ENCODE assay signal across 8 cellular contexts in the genomic region with DNA sequence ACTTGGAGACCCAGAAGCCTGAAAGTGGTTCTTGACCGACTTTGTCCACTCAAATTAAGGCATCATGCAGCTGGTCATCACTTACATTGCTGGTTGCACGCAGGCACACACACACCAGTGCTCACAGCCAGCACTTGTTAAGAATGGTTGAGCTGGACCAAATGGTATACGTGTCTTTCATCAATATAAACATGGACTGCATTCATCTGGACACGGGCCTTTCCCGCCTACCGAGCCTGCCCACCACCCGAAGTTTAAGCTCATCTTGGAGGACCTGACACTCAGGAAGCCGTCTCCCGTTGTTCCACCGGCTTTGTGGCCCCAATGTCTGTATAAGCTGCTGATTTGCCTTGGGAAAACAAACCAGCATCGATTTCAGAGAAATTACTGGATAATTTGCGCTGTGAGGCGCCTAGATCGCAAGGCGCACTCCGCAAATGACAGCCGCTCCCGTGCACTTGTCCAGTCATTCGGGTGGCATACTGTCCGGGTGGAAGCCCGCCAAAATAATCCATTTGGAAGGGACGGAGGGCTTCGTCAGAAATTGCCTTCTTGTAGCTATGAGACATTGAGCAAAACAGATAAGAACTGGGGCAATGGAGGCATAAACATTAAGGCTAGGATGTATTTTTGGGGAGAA. TPM values are rescaled to one million over a fixed set of nuclear protein-coding genes. Genes with fewer than 3 reads are reported as not detected.
A peak's percentile ranks its signal among the peaks of the same experiment; 100 is the strongest.
DNase-seq lines count a peak whose midpoint lies in the region; ATAC-seq and TF ChIP-seq lines count a peak whose summit lies in the region.

No MANE protein-coding gene starts in this region.

- peaks cover 3% of the 10 kb centered on the region for H3K27me3 Mint-ChIP-seq in memory B cell

- H3K27ac ChIP-seq in PC-9, result peak overlapping the region; percentile 92
- peak overlapping the region; percentile 99 for H3K27ac ChIP-seq in colonic mucosa
- peak overlapping the region; percentile 96 to 99 (median 98) for H3K27ac ChIP-seq in upper lobe of left lung

- H3K4me2 ChIP-seq in PC-9, result peak overlapping the region; percentile 98

- TF ChIP-seq CTCF in BJ (IDR thresholded peaks at IDR 0.05; ENCODE audit: insufficient read depth, low read depth, low read length), result no peak
- TF ChIP-seq CTCF in PC-9 (conservative IDR thresholded peaks at IDR 0.05), result no peak
- TF ChIP-seq CTCF in colonic mucosa (IDR thresholded peaks at IDR 0.05), result no peak
- TF ChIP-seq CTCF in upper lobe of left lung (IDR thresholded peaks at IDR 0.05), result no peak

- peaks cover 10% of the 10 kb centered on the region for H3K4me1 Mint-ChIP-seq in memory B cell

- peak overlapping the region; percentile 97 for H2AFZ ChIP-seq in PC-9

- 3% methylated on average over 16 to 23 of the region's 23 CpGs for WGBS in upper lobe of left lung, 2 donors

- peak; percentile 30 for ATAC-seq in GM18858 (IDR thresholded peaks at IDR 0.05; ENCODE audit: unreplicated experiment)
- peak; percentile 35 for ATAC-seq in HG03095 (IDR thresholded peaks at IDR 0.05; ENCODE audit: unreplicated experiment)
- ATAC-seq in memory B cell (ENCODE audit: low read depth), result peak; percentile 2
- peak; percentile 69 to 77 for ATAC-seq in upper lobe of left lung (ENCODE audit: low FRiP score in 2 of 2)

- H3K9me3 Mint-ChIP-seq in memory B cell, result no peaks in the 10 kb centered on the region

- H3K9me2 ChIP-seq in PC-9 (ENCODE audit: insufficient read depth), result no peaks in the 10 kb centered on the region

- TSS peak; percentile 90 for BruUV-seq in PC-9 (replicated peaks; lab: Mats Ljungman, UMichigan)

- intact Hi-C loops in PC-9 (cut with micrococcal nuclease; ENCODE audit: unreplicated experiment) (no loop called here), colonic mucosa (cut with DNase I) (no loop called here)

- H3K27me3 ChIP-seq in BJ (ENCODE audit: control insufficient read depth, insufficient read depth, low read length) (no peaks in the 10 kb centered on the region), PC-9 (ENCODE audit: insufficient read depth, low read depth) (peaks cover 14% of the 10 kb centered on the region; the same call in 1 of the 2 replicates), colonic mucosa (no peaks in the 10 kb centered on the region), upper lobe of left lung (no peaks in the 10 kb centered on the region)

- H3K9me3 ChIP-seq in PC-9 (ENCODE audit: insufficient read depth, low read depth) (no peaks in the 10 kb centered on the region), colonic mucosa (no peaks in the 10 kb centered on the region), upper lobe of left lung (no peaks in the 10 kb centered on the region)

- no peak for TF ChIP-seq EP300 in upper lobe of left lung (IDR thresholded peaks at IDR 0.05)

- H3K4me3 ChIP-seq in BJ (ENCODE audit: low read depth, low read length), result peak overlapping the region; percentile 86
- peak overlapping the region; percentile 98 for H3K4me3 ChIP-seq in PC-9
- H3K4me3 ChIP-seq in colonic mucosa, result peak overlapping the region; percentile 71
- H3K4me3 ChIP-seq in upper lobe of left lung, result peak overlapping the region; percentile 58 to 82 (median 70)

- H3K4me1 ChIP-seq in PC-9 (replicated peaks; ENCODE audit: insufficient read depth) (peaks cover 9% of the 10 kb centered on the region; the same call in 1 of the 2 replicates), colonic mucosa (no peaks in the 10 kb centered on the region), upper lobe of left lung (peaks cover 20 to 35% (median 24%) of the 10 kb centered on the region in 4 donors)

- H3K36me3 ChIP-seq in BJ (ENCODE audit: control insufficient read depth, insufficient read depth, low read length), result no peaks in the 10 kb centered on the region
- H3K36me3 ChIP-seq in PC-9 (ENCODE audit: low read depth), result no peaks in the 10 kb centered on the region
- no peaks in the 10 kb centered on the region for H3K36me3 ChIP-seq in colonic mucosa
- H3K36me3 ChIP-seq in upper lobe of left lung, result peaks cover 0 to 19% (median 5%) of the 10 kb centered on the region in 4 donors

- peaks cover 14% of the 10 kb centered on the region for H3K79me2 ChIP-seq in PC-9 (ENCODE audit: low read depth)

- peak overlapping the region; percentile 98 for H3K27ac Mint-ChIP-seq in memory B cell

- peak overlapping the region; percentile 80 to 91 for H3K9ac ChIP-seq in colonic mucosa (ENCODE audit: low read depth in 2 of 2, low read length in 2 of 2)

- POLR2A ChIA-PET in BJ (lab: Charles Lee) (interaction anchor here (1.4 kb wide), 1 partner anchor 59 kb away, joined by 10 read pairs; no protein-coding TSS in a partner anchor), PC-9 (lab: Charles Lee; ENCODE audit: unreplicated experiment) (interaction anchor here (0.6 to 1.2 kb wide), 2 partner anchors 58 to 285 kb away, joined by 3 to 4 read pairs; no protein-coding TSS in a partner anchor)

- no peaks in the 10 kb centered on the region for H3F3A ChIP-seq in PC-9 (ENCODE audit: insufficient read depth, low read depth)

- no peak for TF ChIP-seq POLR2A in upper lobe of left lung (IDR thresholded peaks at IDR 0.05)

- CTCF ChIA-PET in BJ (lab: Yijun Ruan, JAX) (interaction anchor here (1.1 kb wide), 1 partner anchor 14 kb away, joined by 3 read pairs; no protein-coding TSS in a partner anchor), PC-9 (lab: Charles Lee) (no interaction called here)

- H4K20me1 ChIP-seq in PC-9 (ENCODE audit: insufficient read depth), result no peaks in the 10 kb centered on the region

- peak overlapping the region; percentile 98 for H3K4me3 Mint-ChIP-seq in memory B cell

- DNase-seq in BJ (ENCODE audit: low read depth), result no peak
- no peak for DNase-seq in PC-9
- no peak for DNase-seq in colonic mucosa
- DNase-seq in memory B cell (ENCODE audit: low spot score in 2 of 2), result peak in 1 of 2 donors; percentile 13
- DNase-seq in upper lobe of left lung, result peak in 1 of 2 donors; percentile 48
- no peak for DNase-seq in putamen (ENCODE audit: low spot score)

- H3K36me3 Mint-ChIP-seq in memory B cell, result peaks cover 5% of the 10 kb centered on the region

RNA-seq across cellular contexts. Expression of gene AKAIN1, which starts 40.1 kb away (rescaled TPM):
- not detected in 2 replicates for polyA plus RNA-seq in BJ (2011; rRNA removed)
- not detected in 2 replicates for polyA minus RNA-seq in BJ (2011; rRNA and poly(A)+ RNA removed)
- total RNA-seq in PC-9 (2021), result not detected in 2 replicates
- total RNA-seq in colonic mucosa, result not detected
- total RNA-seq in upper lobe of left lung, result not detected

RNA-seq across cellular contexts. Expression of gene ZBTB14, which starts 58.3 kb away (rescaled TPM):
- polyA plus RNA-seq in BJ (2011; rRNA removed), result 6.6 and 10.0 TPM in 2 replicates
- polyA minus RNA-seq in BJ (2011; rRNA and poly(A)+ RNA removed), result 4.8 and 5.6 TPM in 2 replicates
- total RNA-seq in PC-9 (2021) (14.2 and 15.7 TPM in 2 replicates), colonic mucosa (10 to 100 TPM; 10.7 to 11.8 TPM), upper lobe of left lung (10 to 100 TPM in 3 of 6 donors, 1 to 10 TPM in 3; 6.3 to 16.5 (median 10.5) TPM)

Comparison
In these comparisons a context has a peak if more than half of its experiments do, and no peak if none do; other contexts are left out.
1. ATAC-seq: peak in every context shown above with its lines; median percentile 73 in upper lobe of left lung; 35 in HG03095; 30 in GM18858; 2 in memory B cell.